1 cellular context compared by ENCODE assay signal in genomic region chr12:53061404-53062010, GRCh38.
TF ChIP-seq lines count a peak whose summit lies in the region.

No MANE protein-coding gene starts in this region.

TF ChIP-seq in liver, 16 proteins besides CTCF, POLR2A, EP300 and RAD21 (continued from another document):
- TF ChIP-seq REST (IDR thresholded peaks at IDR 0.05) (peak; percentile 27), EGR1 (IDR thresholded peaks at IDR 0.05; ENCODE audit: low read depth in 2 of 2) (no peak), FOXA2 (IDR thresholded peaks at IDR 0.05) (peak; percentile 97), ATF3 (IDR thresholded peaks at IDR 0.05) (no peak), RXRA (IDR thresholded peaks at IDR 0.05) (peak; percentile 93 to 96), HNF4G (IDR thresholded peaks at IDR 0.05) (no peak), SP1 (IDR thresholded peaks at IDR 0.05) (peak; percentile 58), NR2F2 (IDR thresholded peaks at IDR 0.05) (no peak), GABPA (IDR thresholded peaks at IDR 0.05 in 1 of 2, conservative IDR thresholded peaks at IDR 0.05 in 1 of 2) (peak in 1 of 2 donors; percentile 44), JUND (IDR thresholded peaks at IDR 0.05) (peak; percentile 22 to 30), MAX (IDR thresholded peaks at IDR 0.05) (no peak)
